In genomic region chr4:39637572-39638357, GRCh38 we compare ENCODE assay signal across 8 cellular contexts. TPM values are rescaled to one million over a fixed set of nuclear protein-coding genes. Genes with fewer than 3 reads are reported as not detected.
DNase-seq lines count a peak whose midpoint lies in the region; ATAC-seq lines count a peak whose summit lies in the region.

No MANE protein-coding gene starts in this region.

- peak overlapping the region; percentile 77 for H3K9ac ChIP-seq in NT2/D1 (ENCODE audit: insufficient read length, low read depth)

- CTCF ChIA-PET in activated CD4-positive, alpha-beta T cell treated with anti-CD3 and anti-CD28 coated beads for 36 hours (lab: Charles Lee): interaction anchor here (0.6 to 1.7 kb wide), 11 partner anchors 10 to 583 kb away, joined by 3 to 5 read pairs (median 3); partner anchors contain the start of genes UBE2K and UGDH

- peak overlapping the region; percentile 85 for H3K4me3 ChIP-seq in NT2/D1 (ENCODE audit: insufficient read length, low read depth)

- no peaks in the 10 kb centered on the region for H3K4me1 ChIP-seq in NT2/D1 (ENCODE audit: insufficient read depth, insufficient read length)

- H3K4me1 Mint-ChIP-seq in activated CD4-positive, alpha-beta T cell treated with anti-CD3 and anti-CD28 coated beads for 36 hours: peaks cover 33% of the 10 kb centered on the region

- no peaks in the 10 kb centered on the region for H3K9me3 Mint-ChIP-seq in activated CD4-positive, alpha-beta T cell treated with anti-CD3 and anti-CD28 coated beads for 36 hours (ENCODE audit: low read depth)

- H3K9me3 ChIP-seq in NT2/D1 (ENCODE audit: insufficient read depth, low read length): no peaks in the 10 kb centered on the region

- intact Hi-C loops in activated CD4-positive, alpha-beta T cell treated with anti-CD3 and anti-CD28 coated beads for 36 hours (cut with DNase I, micrococcal nuclease): loop anchor here (1.0 to 5.0 kb wide), 6 partner anchors 61 to 670 kb away; partner anchors contain the start of genes LIAS (in 2 of the 2), RPL9 (in 2 of the 2), UBE2K (in 1 of the 2) and UGDH (in 1 of the 2)
- intact Hi-C loops in posterior vena cava (cut with DNase I): loop anchor here in 1 of 2 donors (2.0 to 5.0 kb wide), 2 partner anchors 25 to 110 kb away; partner anchors contain the start of gene UGDH

- peak overlapping the region; percentile 83 for H3K4me3 Mint-ChIP-seq in activated CD4-positive, alpha-beta T cell treated with anti-CD3 and anti-CD28 coated beads for 36 hours

- H3K36me3 ChIP-seq in NT2/D1 (ENCODE audit: insufficient read depth, insufficient read length, low read length): no peaks in the 10 kb centered on the region

- H3K27me3 ChIP-seq in NT2/D1 (ENCODE audit: insufficient read depth, insufficient read length): no peaks in the 10 kb centered on the region

- ATAC-seq in activated CD4-positive, alpha-beta T cell treated with anti-CD3 and anti-CD28 coated beads for 36 hours: peak; percentile 34
- ATAC-seq in HG03097 (IDR thresholded peaks at IDR 0.05; ENCODE audit: low FRiP score, unreplicated experiment) (peak; percentile 15), GM19463 (IDR thresholded peaks at IDR 0.05; ENCODE audit: unreplicated experiment) (no peak)

- no peaks in the 10 kb centered on the region for H3K36me3 Mint-ChIP-seq in activated CD4-positive, alpha-beta T cell treated with anti-CD3 and anti-CD28 coated beads for 36 hours (ENCODE audit: low read depth)

- H3K27me3 Mint-ChIP-seq in activated CD4-positive, alpha-beta T cell treated with anti-CD3 and anti-CD28 coated beads for 36 hours: no peaks in the 10 kb centered on the region

- POLR2A ChIA-PET in activated CD4-positive, alpha-beta T cell treated with anti-CD3 and anti-CD28 coated beads for 36 hours (lab: Charles Lee): interaction anchor here (0.6 to 1.6 kb wide), 7 partner anchors 13 to 1134 kb away, joined by 3 to 8 read pairs (median 3); partner anchors contain the start of genes LIAS, RPL9 and UGDH

- peak; percentile 41 for DNase-seq in activated CD4-positive, alpha-beta T cell treated with anti-CD3 and anti-CD28 coated beads for 36 hours
- no peak for DNase-seq in activated CD4-positive, alpha-beta T cell treated with anti-CD3 and anti-CD28 coated beads, Interleukin-2, amount 50 U/mL, for 1 hour
- DNase-seq in NT2/D1 (ENCODE audit: low read depth, low spot score) (peak; percentile 63), amygdala (lab: John Stamatoyannopoulos, UW) (peak in 40 of 56 donors; percentile 2 to 73 (median 38)), hepatic stellate cell (ENCODE audit: low spot score) (peak; percentile 53), posterior vena cava (ENCODE audit: low spot score) (peak; percentile 88)

- peak overlapping the region; percentile 76 for H3K27ac Mint-ChIP-seq in activated CD4-positive, alpha-beta T cell treated with anti-CD3 and anti-CD28 coated beads for 36 hours

RNA-seq across cellular contexts. Expression of gene SMIM14, which starts 0.9 kb away (rescaled TPM):
- 1 to 10 TPM; 1.4 to 2.0 TPM for total RNA-seq in activated CD4-positive, alpha-beta T cell treated with anti-CD3 and anti-CD28 coated beads for 36 hours
- 10 to 100 TPM; 95.3 to 98.0 TPM for total RNA-seq in posterior vena cava

Comparison
In these comparisons a context has a peak if more than half of its experiments do, and no peak if none do; other contexts are left out.
1. RNA of gene SMIM14, which starts 0.9 kb away (total RNA-seq): 95.3 to 98.0 TPM in posterior vena cava; 1.4 to 2.0 TPM in activated CD4-positive, alpha-beta T cell treated with anti-CD3 and anti-CD28 coated beads for 36 hours; every median in the first group is over 10 times any median in the second.